In genomic region chr5:123802298-123802951, GRCh38 we compare ENCODE assay signal across 18 cellular contexts.
DNase-seq lines count a peak whose midpoint lies in the region; ATAC-seq, FAIRE-seq and TF ChIP-seq lines count a peak whose summit lies in the region.
"Had no signal": no experiment of that assay in that cellular context is flagged by ENCODE, and none has a peak within 500 bp of the region (broad histone marks: within the 10 kb centered on the region; RNA-seq: fewer than 3 reads in every experiment).

No MANE protein-coding gene starts in this region.

- DNase-seq in WTC11 (ENCODE audit: low spot score) (no peak), iPS-NIHi11 (ENCODE audit: low spot score) (peak; percentile 36), retina (no peak), GM12892 (ENCODE audit: insufficient read length) (no peak)
- no peak for DNase-seq in activated naive CD4-positive, alpha-beta T cell (lab: John Stamatoyannopoulos, UW)
- DNase-seq: DND-41, GDM1, GM23248, MV-4-11, NCI-H1436, NCI-H2081, NCI-H510A treated with DMSO at 0.1 percent for 48 hours, SHP77, SK-N-SH had no signal

- no peak overlapping the region for H3K4me3 Mint-ChIP-seq in WTC11
- no peak overlapping the region for H3K4me3 Mint-ChIP-seq in stimulated activated memory B cell treated with anti-CD40 and anti-IgM and Interleukin-4, amounts not matched to agents 10 μg/mL and 1 μg/mL and 100 μg/mL, for 72 hours

- no peaks in the 10 kb centered on the region for H3K36me3 Mint-ChIP-seq in WTC11
- no peaks in the 10 kb centered on the region for H3K36me3 Mint-ChIP-seq in stimulated activated memory B cell treated with anti-CD40 and anti-IgM and Interleukin-4, amounts not matched to agents 10 μg/mL and 1 μg/mL and 100 μg/mL, for 72 hours

- POLR2A ChIA-PET in WTC11 (lab: Charles Lee), result no interaction called here

- no peaks in the 10 kb centered on the region for H3K27me3 ChIP-seq in HUES64 (ENCODE audit: insufficient read depth, low read length)

- 31% methylated on average over 4 of the region's 4 CpGs for WGBS in HUES64

- peak overlapping the region; percentile 72 for H3K27ac ChIP-seq in HUES64 (ENCODE audit: low read depth, low read length)
- H3K27ac ChIP-seq: C4-2B, GM23248 had no signal

- no peaks in the 10 kb centered on the region for H3K36me3 ChIP-seq in HUES64 (ENCODE audit: insufficient read depth, low read length)

- H3K9me3 Mint-ChIP-seq in WTC11, result peaks cover 4% of the 10 kb centered on the region; the same call in 1 of the 2 replicates
- no peaks in the 10 kb centered on the region for H3K9me3 Mint-ChIP-seq in stimulated activated memory B cell treated with anti-CD40 and anti-IgM and Interleukin-4, amounts not matched to agents 10 μg/mL and 1 μg/mL and 100 μg/mL, for 72 hours

- no peaks in the 10 kb centered on the region for H3K9me3 ChIP-seq in HUES64 (ENCODE audit: insufficient read depth, low read depth, low read length)
- H3K9me3 ChIP-seq: SK-N-SH had no signal

- H3K4me1 ChIP-seq in HUES64 (ENCODE audit: insufficient read depth, low read length), result peaks cover 37% of the 10 kb centered on the region

- H3K9ac ChIP-seq in HUES64 (ENCODE audit: low read depth, low read length), result no peak overlapping the region
- H3K9ac ChIP-seq: GM23248, SK-N-SH had no signal

- H3K27me3 Mint-ChIP-seq in WTC11 (ENCODE audit: low read depth), result no peaks in the 10 kb centered on the region
- H3K27me3 Mint-ChIP-seq in stimulated activated memory B cell treated with anti-CD40 and anti-IgM and Interleukin-4, amounts not matched to agents 10 μg/mL and 1 μg/mL and 100 μg/mL, for 72 hours, result no peaks in the 10 kb centered on the region

- FAIRE-seq in GM12892 (lab: Jason Lieb, UNC), result no peak
- FAIRE-seq: GM12878 had no signal

- H3K4me1 Mint-ChIP-seq in WTC11, result peaks cover 32% of the 10 kb centered on the region
- no peaks in the 10 kb centered on the region for H3K4me1 Mint-ChIP-seq in stimulated activated memory B cell treated with anti-CD40 and anti-IgM and Interleukin-4, amounts not matched to agents 10 μg/mL and 1 μg/mL and 100 μg/mL, for 72 hours

- ATAC-seq in WTC11, result peak; percentile 91
- ATAC-seq in stimulated activated memory B cell treated with anti-CD40 and anti-IgM and Interleukin-4, amounts not matched to agents 10 μg/mL and 1 μg/mL and 100 μg/mL, for 72 hours, result peak; percentile 4
- ATAC-seq: GM12878 had no signal

- no peak overlapping the region for H3K4me3 ChIP-seq in HUES64 (ENCODE audit: low read length)
- H3K4me3 ChIP-seq: GM12878, GM23248 had no signal

- no peak for TF ChIP-seq POLR2A in GM12892 (IDR thresholded peaks at IDR 0.05; ENCODE audit: low read depth, low read length)

- CTCF ChIA-PET in WTC11 (lab: Charles Lee), result no interaction called here

- no peak for TF ChIP-seq CTCF in WTC11 (IDR thresholded peaks at IDR 0.05)

- no peak overlapping the region for H3K27ac Mint-ChIP-seq in WTC11
- no peak overlapping the region for H3K27ac Mint-ChIP-seq in stimulated activated memory B cell treated with anti-CD40 and anti-IgM and Interleukin-4, amounts not matched to agents 10 μg/mL and 1 μg/mL and 100 μg/mL, for 72 hours

TF ChIP-seq in WTC11, 78 proteins besides CTCF, POLR2A, EP300 and RAD21:
- TF ChIP-seq USF1 (CRISPR knock-in tag; IDR thresholded peaks at IDR 0.05) (no peak), ZBTB43 (CRISPR knock-in tag; IDR thresholded peaks at IDR 0.05) (no peak), SP1 (CRISPR knock-in tag; conservative IDR thresholded peaks at IDR 0.05) (no peak), PRRX2 (CRISPR knock-in tag; IDR thresholded peaks at IDR 0.05) (no peak), TEAD1 (CRISPR knock-in tag; IDR thresholded peaks at IDR 0.05) (no peak), TP53 (CRISPR knock-in tag; IDR thresholded peaks at IDR 0.05) (no peak), ZNF138 (CRISPR knock-in tag; conservative IDR thresholded peaks at IDR 0.05) (no peak), IRF1 (CRISPR knock-in tag; IDR thresholded peaks at IDR 0.05) (no peak), JUN (CRISPR knock-in tag; IDR thresholded peaks at IDR 0.05) (no peak), ZNF396 (CRISPR knock-in tag; IDR thresholded peaks at IDR 0.05; ENCODE audit: borderline replicate concordance) (no peak), CREB1 (CRISPR knock-in tag; IDR thresholded peaks at IDR 0.05) (no peak), E2F1 (CRISPR knock-in tag; IDR thresholded peaks at IDR 0.05) (no peak), ZNF425 (CRISPR knock-in tag; conservative IDR thresholded peaks at IDR 0.05) (no peak)
